1 cellular context compared by ENCODE assay signal in genomic region chr2:38634684-38635083, GRCh38.
TF ChIP-seq lines count a peak whose summit lies in the region.

No MANE protein-coding gene starts in this region.

TF ChIP-seq in K562, 482 proteins besides CTCF, POLR2A, EP300 and RAD21 (continued from another document):
- TF ChIP-seq ZBTB26 (CRISPR knock-in tag; IDR thresholded peaks at IDR 0.05) (no peak), HMG20A (CRISPR knock-in tag; conservative IDR thresholded peaks at IDR 0.05) (0 out of 2 replicates have a peak, but pooled peaks have one; percentile 53), MEF2A (IDR thresholded peaks at IDR 0.05; ENCODE audit: control insufficient read depth, low read depth, low read length) (peak; percentile 66; the same call in 1 of the 2 replicates), SRF (CRISPR knock-in tag; IDR thresholded peaks at IDR 0.05) (no peak), HOMEZ (CRISPR knock-in tag; IDR thresholded peaks at IDR 0.05) (no peak), BACH1 (tag; IDR thresholded peaks at IDR 0.05) (no peak), NR2C2 (CRISPR knock-in tag; IDR thresholded peaks at IDR 0.05) (no peak), NR2C2 (tag; IDR thresholded peaks at IDR 0.05) (peak; percentile 85), ZNF41 (CRISPR knock-in tag; conservative IDR thresholded peaks at IDR 0.05) (no peak), NR4A1 (CRISPR knock-in tag; IDR thresholded peaks at IDR 0.05) (no peak), NR4A1 (tag; IDR thresholded peaks at IDR 0.05) (no peak), MAFK (IDR thresholded peaks at IDR 0.05; ENCODE audit: low read length) (no peak), LARP7 (IDR thresholded peaks at IDR 0.05) (no peak), SPI1 (IDR thresholded peaks at IDR 0.05; ENCODE audit: borderline replicate concordance, low read depth, low read length) (peak; percentile 45; the same call in 1 of the 2 replicates), OTX1 (CRISPR knock-in tag; IDR thresholded peaks at IDR 0.05) (no peak), GTF2F1 (IDR thresholded peaks at IDR 0.05; ENCODE audit: low read depth, low read length) (no peak), SMARCA4 (IDR thresholded peaks at IDR 0.05) (peak; percentile 50; the same call in 1 of the 2 replicates), ADNP (tag; IDR thresholded peaks at IDR 0.05) (0 out of 2 replicates have a peak, but pooled peaks have one; percentile 31), SOX6 (IDR thresholded peaks at IDR 0.05) (peak; percentile 83), HDAC1 (IDR thresholded peaks at IDR 0.05) (0 out of 4 replicates have a peak, but pooled peaks of 1 of the 2 experiments have one; percentile 37), ZNF165 (CRISPR knock-in tag; IDR thresholded peaks at IDR 0.05; ENCODE audit: borderline replicate concordance) (no peak), SMARCE1 (IDR thresholded peaks at IDR 0.05) (peak; percentile 76; the same call in 1 of the 2 replicates), CBFA2T2 (conservative IDR thresholded peaks at IDR 0.05) (no peak), ZNF239 (CRISPR knock-in tag; IDR thresholded peaks at IDR 0.05) (no peak), TBL1XR1 (IDR thresholded peaks at IDR 0.05; ENCODE audit: low read length in 2 of 2) (peak in 1 of 2 experiments; percentile 53; a peak in 2 of 4 replicates), MEIS2 (IDR thresholded peaks at IDR 0.05; ENCODE audit: partially characterized antibody) (peak; percentile 61), EZH2 (IDR thresholded peaks at IDR 0.05; ENCODE audit: borderline replicate concordance, low read depth, low read length) (no peak), PHTF2 (CRISPR knock-in tag; IDR thresholded peaks at IDR 0.05) (no peak), GABPB1 (CRISPR knock-in tag; IDR thresholded peaks at IDR 0.05) (no peak), CREM (IDR thresholded peaks at IDR 0.05; ENCODE audit: low read depth) (peak; percentile 47; the same call in 1 of the 2 replicates), PCBP2 (IDR thresholded peaks at IDR 0.05; ENCODE audit: low read depth, low read length, poor library complexity, severe bottlenecking) (no peak), ZSCAN29 (IDR thresholded peaks at IDR 0.05) (no peak), DPF2 (IDR thresholded peaks at IDR 0.05) (peak; percentile 38), ZNF764 (CRISPR knock-in tag; IDR thresholded peaks at IDR 0.05; ENCODE audit: low read depth) (no peak), TEAD1 (CRISPR knock-in tag; IDR thresholded peaks at IDR 0.05) (peak in 1 of 2 experiments; percentile 75; a peak in 1 of 4 replicates), RBFOX2 (IDR thresholded peaks at IDR 0.05; ENCODE audit: low read depth, low read length) (no peak), TEAD4 (IDR thresholded peaks at IDR 0.05; ENCODE audit: low read length) (peak; percentile 79), TEAD4 (CRISPR knock-in tag; IDR thresholded peaks at IDR 0.05; ENCODE audit: borderline replicate concordance) (no peak), CHCHD3 (CRISPR knock-in tag; IDR thresholded peaks at IDR 0.05) (no peak), KDM1A (IDR thresholded peaks at IDR 0.05) (peak; percentile 85 to 88), WHSC1 (IDR thresholded peaks at IDR 0.05; ENCODE audit: low read length) (no peak), HSF4 (CRISPR knock-in tag; IDR thresholded peaks at IDR 0.05; ENCODE audit: borderline replicate concordance) (no peak), RCOR1 (IDR thresholded peaks at IDR 0.05; ENCODE audit: borderline replicate concordance in 1 of 2, low read depth in 2 of 2, low read length in 2 of 2) (peak in 1 of 2 experiments; percentile 97; a peak in 2 of 4 replicates), ESRRA (IDR thresholded peaks at IDR 0.05; ENCODE audit: borderline replicate concordance, low read depth) (peak; percentile 100), CCNT2 (IDR thresholded peaks at IDR 0.05; ENCODE audit: borderline replicate concordance, extremely low read depth, insufficient read length, low read depth, low read length) (peak; percentile 38), ARID1B (IDR thresholded peaks at IDR 0.05) (peak; percentile 50), ZFP30 (CRISPR knock-in tag; IDR thresholded peaks at IDR 0.05; ENCODE audit: borderline replicate concordance) (no peak), ZNF449 (CRISPR knock-in tag; IDR thresholded peaks at IDR 0.05) (no peak), ZNF174 (CRISPR knock-in tag; IDR thresholded peaks at IDR 0.05) (no peak), FUS (optimal IDR thresholded peaks at IDR 0.05; ENCODE audit: low read depth, low read length) (no peak), FOS (IDR thresholded peaks at IDR 0.05; ENCODE audit: extremely low read depth, insufficient read length) (no peak), MNT (conservative IDR thresholded peaks at IDR 0.05) (0 out of 4 replicates have a peak, but pooled peaks of 1 of the 2 experiments have one; percentile 8), STAG1 (CRISPR knock-in tag; IDR thresholded peaks at IDR 0.05; ENCODE audit: borderline replicate concordance) (no peak)
